8 cellular contexts compared by ENCODE assay signal in genomic region chr18:79856119-79857080, GRCh38. TPM values are rescaled to one million over a fixed set of nuclear protein-coding genes. Genes with fewer than 3 reads are reported as not detected.
A peak's percentile ranks its signal among the peaks of the same experiment; 100 is the strongest.
DNase-seq lines count a peak whose midpoint lies in the region; ATAC-seq, FAIRE-seq and TF ChIP-seq lines count a peak whose summit lies in the region.

No MANE protein-coding gene starts in this region.

- no peaks in the 10 kb centered on the region for H3K9me3 ChIP-seq in SJCRH30 (replicated peaks)

- H3K27ac Mint-ChIP-seq in HFFc6 = no peak overlapping the region

- no peaks in the 10 kb centered on the region for H3K36me3 ChIP-seq in SJCRH30

- peaks cover 7% of the 10 kb centered on the region for H3K9me3 Mint-ChIP-seq in HFFc6

- no peak for FAIRE-seq in GM18507 (lab: Jason Lieb, UNC)

- H3K4me1 ChIP-seq in SJCRH30 = peaks cover 4% of the 10 kb centered on the region

- H3K4me1 Mint-ChIP-seq in HFFc6 (ENCODE audit: low read depth) = peaks cover 6% of the 10 kb centered on the region; the same call in 1 of the 2 replicates

- no peaks in the 10 kb centered on the region for H3K27me3 ChIP-seq in SJCRH30

- no peak overlapping the region for H3K4me3 Mint-ChIP-seq in HFFc6

- DNase-seq in GM18507 (ENCODE audit: extremely low spot score, insufficient read length, low read depth) (peak; percentile 44), SJCRH30 (peak; percentile 90 to 94), iPS DF 19.7 (ENCODE audit: low read depth, low spot score) (peak; percentile 35), NCI-H2081 treated with DMSO at 0.1 percent for 48 hours (lab: John Stamatoyannopoulos, UW) (no peak), HFFc6 (no peak)

- ATAC-seq in HG02973 (IDR thresholded peaks at IDR 0.05; ENCODE audit: unreplicated experiment) (peak; percentile 54), GM19023 (IDR thresholded peaks at IDR 0.05; ENCODE audit: unreplicated experiment) (no peak), GM21390 (IDR thresholded peaks at IDR 0.05; ENCODE audit: unreplicated experiment) (no peak)

- peaks cover 6% of the 10 kb centered on the region; the same call in 1 of the 2 replicates for H3K36me3 Mint-ChIP-seq in HFFc6 (ENCODE audit: low read depth)

- peak overlapping the region; percentile 1; the same call in 1 of the 2 replicates for H3K27ac ChIP-seq in SJCRH30

- no peak for TF ChIP-seq CTCF in HFFc6 (IDR thresholded peaks at IDR 0.05)

- no peak overlapping the region for H3K4me3 ChIP-seq in SJCRH30

- H3K27me3 Mint-ChIP-seq in HFFc6 (ENCODE audit: insufficient read depth) = peaks cover 13% of the 10 kb centered on the region

RNA-seq across cellular contexts. Expression of gene KCNG2, which starts 58.7 kb away (rescaled TPM):
- total RNA-seq in SJCRH30 (2014; rRNA removed; shearing (Covaris generic)) = not detected in 2 replicates
- not detected for total RNA-seq in HFFc6 (2021; fragmentation: NEBNext Ultra II Directional; extraction: Animal tissue kit (Norgen Biotek cat#: 25700))

Comparison
In these comparisons a context has a peak if more than half of its experiments do, and no peak if none do; other contexts are left out.
1. DNase-seq: peak in GM18507 (single experiment), SJCRH30 (2 of 2) and iPS DF 19.7 (single experiment); none in NCI-H2081 treated with DMSO at 0.1 percent for 48 hours (single experiment) and HFFc6 (single experiment).